Comparison of ENCODE assay signal across 8 cellular contexts in genomic region chr1:150161747-150162581, GRCh38. TPM values are rescaled to one million over a fixed set of nuclear protein-coding genes. Genes with fewer than 3 reads are reported as not detected.
A peak's percentile ranks its signal among the peaks of the same experiment; 100 is the strongest.
DNase-seq lines count a peak whose midpoint lies in the region; ATAC-seq and TF ChIP-seq lines count a peak whose summit lies in the region.

No MANE protein-coding gene starts in this region.

- H3K36me3 ChIP-seq in BLaER1 = peaks cover 30% of the 10 kb centered on the region
- H3K36me3 ChIP-seq in adrenal gland (replicated peaks in 1 of 2) = peaks cover 0 to 24% of the 10 kb centered on the region in 2 donors
- H3K36me3 ChIP-seq in right lobe of liver = no peaks in the 10 kb centered on the region
- peaks cover 3 to 9% of the 10 kb centered on the region in 2 donors for H3K36me3 ChIP-seq in aorta (ENCODE audit: control insufficient read depth in 1 of 2, insufficient read depth in 2 of 2, low read length in 1 of 2)

- no peak overlapping the region for H2BK20ac ChIP-seq in H9 (ENCODE audit: low read depth, low read length, poor library complexity, severe bottlenecking)

- WGBS in H9 (ENCODE audit: extremely low coverage, insufficient read length, low lambda C conversion rate) = no CpG with 5 or more reads among the region's 9 CpGs
- 73 to 80% (median 78%) methylated on average over 8 to 9 of the region's 9 CpGs for WGBS in adrenal gland, 4 donors
- 57% methylated on average over 8 of the region's 9 CpGs for WGBS in right lobe of liver (ENCODE audit: insufficient coverage, low coverage, low lambda C conversion rate, missing lambda C conversion rate)
- whole genome bisulfite sequencing in aorta, 2 donors = 58 to 62% methylated on average over 9 of the region's 9 CpGs

- no peak overlapping the region for H3K23ac ChIP-seq in H9 (ENCODE audit: insufficient read length, low read depth, low read length)

- H2BK12ac ChIP-seq in H9 (ENCODE audit: insufficient read length, low read depth, low read length) = peak overlapping the region; percentile 35

- DNase-seq in H9 (no peak), adrenal gland (no peak), right lobe of liver (no peak), aorta (no peak)
- DNase-seq in stimulated activated CD4-positive, alpha-beta T cell treated with anti-CD3 and anti-CD28 coated beads, Interleukin-4, amount 100 ng/mL, for 4 hours = no peak

- H3K27ac Mint-ChIP-seq in H9 = peak overlapping the region; percentile 96 to 100 (median 99)

- TF ChIP-seq POLR2A in adrenal gland (IDR thresholded peaks at IDR 0.05) (no peak), right lobe of liver (IDR thresholded peaks at IDR 0.05) (no peak)

- peak overlapping the region; percentile 12 for H3K4ac ChIP-seq in H9 (ENCODE audit: low read depth, low read length)

- intact Hi-C loops in adrenal gland (cut with DNase I) = no loop called here
- intact Hi-C loops in right lobe of liver (cut with DNase I) = loop anchor here (10.0 kb wide), 1 partner anchor 87 kb away; no protein-coding TSS in a partner anchor
- intact Hi-C loops in aorta (cut with DNase I) = loop anchor here in 1 of 2 donors (1.0 to 5.0 kb wide), 2 partner anchors 11 to 70 kb away; no protein-coding TSS in a partner anchor

- H3K4me3 Mint-ChIP-seq in H9 = peak overlapping the region; percentile 53 to 77

- TF ChIP-seq CTCF in H9 (conservative IDR thresholded peaks at IDR 0.05) (peak; percentile 30; the same call in 2 of the 3 replicates), adrenal gland (IDR thresholded peaks at IDR 0.05) (no peak), right lobe of liver (IDR thresholded peaks at IDR 0.05) (no peak)

- H2BK5ac ChIP-seq in H9 (ENCODE audit: insufficient read length, low read length) = no peak overlapping the region

- H3K36me3 Mint-ChIP-seq in H9 (ENCODE audit: insufficient read depth in 1 of 3, low read depth in 3 of 3) = peaks cover 24 to 40% (median 31%) of the 10 kb centered on the region in 3 experiments

- peak overlapping the region; percentile 91; the same call in 1 of the 2 replicates for H3K14ac ChIP-seq in H9 (ENCODE audit: insufficient read depth, low read length)

- no peaks in the 10 kb centered on the region; a peak in 1 of 5 replicates for H3K9me3 Mint-ChIP-seq in H9

- H4K20me1 ChIP-seq in BLaER1 = peaks cover 30% of the 10 kb centered on the region
- H4K20me1 ChIP-seq in H9 (ENCODE audit: control insufficient read depth, insufficient read depth, insufficient read length) = no peaks in the 10 kb centered on the region

- H4K5ac ChIP-seq in H9 (ENCODE audit: insufficient read length, low read depth, low read length) = peak overlapping the region; percentile 20

- H3K27me3 ChIP-seq in BLaER1 (no peaks in the 10 kb centered on the region), H9 (ENCODE audit: insufficient read depth, low read length) (no peaks in the 10 kb centered on the region), adrenal gland (no peaks in the 10 kb centered on the region), right lobe of liver (no peaks in the 10 kb centered on the region), aorta (ENCODE audit: control insufficient read depth in 1 of 2, insufficient read depth in 2 of 2, low read length in 1 of 2) (no peaks in the 10 kb centered on the region)

- no peak for ATAC-seq in right lobe of liver
- ATAC-seq in aorta (ENCODE audit: low FRiP score) = no peak
- no peak for ATAC-seq in HG03196 (IDR thresholded peaks at IDR 0.05; ENCODE audit: unreplicated experiment)
- ATAC-seq in GM21576 (IDR thresholded peaks at IDR 0.05; ENCODE audit: unreplicated experiment) = no peak

- H3K9me3 ChIP-seq in BLaER1 (no peaks in the 10 kb centered on the region), H9 (ENCODE audit: control insufficient read depth, low read depth, low read length) (no peaks in the 10 kb centered on the region), adrenal gland (replicated peaks in 1 of 3) (no peaks in the 10 kb centered on the region), right lobe of liver (no peaks in the 10 kb centered on the region), aorta (ENCODE audit: control insufficient read depth, low read length) (no peaks in the 10 kb centered on the region)

- 0 out of 2 replicates have a peak overlapping the region, but pooled peaks have one; percentile 7 for H2BK15ac ChIP-seq in H9 (ENCODE audit: low read depth, low read length)

- H3T11ph ChIP-seq in H9 (ENCODE audit: low read length) = peak overlapping the region; percentile 74

- H3K4me1 ChIP-seq in BLaER1 = peaks cover 92% of the 10 kb centered on the region
- peaks cover 16% of the 10 kb centered on the region for H3K4me1 ChIP-seq in H9 (ENCODE audit: insufficient read depth, low read length)
- H3K4me1 ChIP-seq in adrenal gland (replicated peaks in 1 of 2) = peaks cover 36 to 63% of the 10 kb centered on the region in 2 donors
- H3K4me1 ChIP-seq in right lobe of liver = no peaks in the 10 kb centered on the region
- no peaks in the 10 kb centered on the region for H3K4me1 ChIP-seq in aorta (ENCODE audit: control insufficient read depth in 1 of 2, insufficient read depth in 2 of 2, low read length in 2 of 2)

- no peaks in the 10 kb centered on the region; the same call in 1 of the 2 replicates for H3K27me3 Mint-ChIP-seq in H9 (ENCODE audit: low read depth)

- no peak overlapping the region for H4K8ac ChIP-seq in H9 (replicated peaks; ENCODE audit: insufficient read length, low read depth, low read length)

- H3K27ac ChIP-seq in BLaER1 = peak overlapping the region; percentile 93
- H3K27ac ChIP-seq in H9 (ENCODE audit: insufficient read length, low read depth, low read length) = peak overlapping the region; percentile 92
- H3K27ac ChIP-seq in adrenal gland = peak overlapping the region in 4 of 5 donors; percentile 83 to 96 (median 92)
- peak overlapping the region; percentile 41 to 67 (median 59) for H3K27ac ChIP-seq in right lobe of liver
- H3K27ac ChIP-seq in aorta (ENCODE audit: low read depth in 1 of 2, low read length in 2 of 2) = peak overlapping the region; percentile 97 to 98

- H3K4me2 ChIP-seq in BLaER1 (peak overlapping the region; percentile 91), H9 (ENCODE audit: insufficient read depth, insufficient read length, low read length) (peak overlapping the region; percentile 31)

- no peaks in the 10 kb centered on the region for H3K79me2 ChIP-seq in H9 (ENCODE audit: insufficient read depth, low read length)

- H4K91ac ChIP-seq in H9 (ENCODE audit: insufficient read length, low read depth, low read length) = peak overlapping the region; percentile 16

- peak overlapping the region; percentile 42 for H2BK120ac ChIP-seq in H9 (ENCODE audit: low read depth, low read length, poor library complexity, severe bottlenecking)

- no peak overlapping the region for H2AK5ac ChIP-seq in H9 (ENCODE audit: insufficient read length, low read length)

- peak overlapping the region; percentile 36; the same call in 1 of the 2 replicates for H3K4me3 ChIP-seq in BLaER1
- H3K4me3 ChIP-seq in adrenal gland = no peak overlapping the region
- no peak overlapping the region for H3K4me3 ChIP-seq in right lobe of liver
- H3K4me3 ChIP-seq in aorta (ENCODE audit: low read length in 2 of 2) = no peak overlapping the region

- H3K56ac ChIP-seq in H9 (ENCODE audit: insufficient read length, low read depth, low read length) = no peak overlapping the region

- peak overlapping the region; percentile 93 for H3K18ac ChIP-seq in H9 (ENCODE audit: insufficient read length, low read depth, low read length)

- no peaks in the 10 kb centered on the region for H3K79me1 ChIP-seq in H9 (ENCODE audit: insufficient read depth, low read depth, low read length, poor library complexity, severe bottlenecking)

- H2AFZ ChIP-seq in H9 (ENCODE audit: low read length) = no peak overlapping the region

- H3K9ac ChIP-seq in BLaER1 = peak overlapping the region; percentile 53; the same call in 1 of the 2 replicates
- H3K9ac ChIP-seq in H9 (ENCODE audit: extremely low read depth, insufficient read length, low read length) = peak overlapping the region; percentile 59

- H3K23me2 ChIP-seq in H9 (ENCODE audit: insufficient read length, low read depth, low read length, poor library complexity, severe bottlenecking) = peaks cover 7% of the 10 kb centered on the region

- peaks cover 45 to 46% of the 10 kb centered on the region in 2 experiments for H3K4me1 Mint-ChIP-seq in H9

RNA-seq across cellular contexts. Expression of gene PLEKHO1, which starts 12.2 kb away (rescaled TPM):
- total RNA-seq in H9 (2021) (47.6 and 48.1 TPM in 2 replicates), adrenal gland (100 to 1,000 TPM in 1 of 8 donors, 10 to 100 TPM in 7; 43.5 to 109 (median 79.9) TPM), right lobe of liver (10 to 100 TPM in 1 of 6 experiments, 1 to 10 TPM in 5; 3.4 to 11.7 (median 5.3) TPM), aorta (100 to 1,000 TPM in 1 of 2 donors, 10 to 100 TPM in 1; 90.6 to 146 TPM)
- polyA plus RNA-seq in adrenal gland (100 to 1,000 TPM in 2 of 3 donors, 10 to 100 TPM in 1; 47.3 to 298 (median 227) TPM), aorta (100 to 1,000 TPM in 1 of 2 donors, 10 to 100 TPM in 1; 56.6 to 146 TPM)

Comparison
In these comparisons a context has a peak if more than half of its experiments do, and no peak if none do; other contexts are left out.
1. intact Hi-C loops: an anchor here in right lobe of liver (10.0 kb wide); none called in adrenal gland.